9 cellular contexts compared by ENCODE assay signal in the genomic region with DNA sequence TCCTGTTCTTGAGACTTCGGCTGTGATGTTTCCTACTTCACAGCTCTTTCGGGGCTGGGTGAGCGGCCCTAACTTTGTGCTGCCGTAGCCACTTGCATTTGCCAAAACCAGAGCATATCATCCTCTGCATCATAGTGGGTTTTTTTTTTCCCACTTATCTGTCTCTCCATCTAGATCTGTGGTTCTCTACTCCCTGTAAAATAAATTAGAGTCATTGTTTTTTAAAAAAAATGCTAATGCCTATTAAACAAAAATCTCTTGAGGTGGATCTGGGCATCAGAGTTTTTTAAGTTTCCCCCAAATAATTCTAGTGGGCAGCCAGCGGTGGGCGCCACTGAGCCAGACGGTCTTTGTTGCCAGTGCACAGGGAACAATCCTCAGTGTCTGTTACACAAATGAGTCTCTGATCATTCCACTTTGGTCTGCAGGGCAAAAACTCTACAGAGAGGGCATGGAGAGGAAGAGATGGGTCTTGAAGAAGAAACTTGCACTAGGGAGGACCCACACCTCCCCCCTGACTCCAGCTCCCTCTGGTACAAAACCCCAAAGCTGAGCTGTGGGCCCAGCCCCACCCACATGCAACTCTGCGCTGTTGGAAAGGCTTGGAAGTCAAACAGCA.
A peak's percentile ranks its signal among the peaks of the same experiment; 100 is the strongest.
DNase-seq lines count a peak whose midpoint lies in the region; ATAC-seq, FAIRE-seq and TF ChIP-seq lines count a peak whose summit lies in the region.
"Had no signal": no experiment of that assay in that cellular context is flagged by ENCODE, and none has a peak within 500 bp of the region (broad histone marks: within the 10 kb centered on the region; RNA-seq: fewer than 3 reads in every experiment).

No MANE protein-coding gene starts in this region.

- H3K27me3 Mint-ChIP-seq in chondrocyte (ENCODE audit: low read depth), result peaks cover 2% of the 10 kb centered on the region

- DNase-seq in DMS 273 (lab: John Stamatoyannopoulos, UW; ENCODE audit: unreplicated experiment), result peak; percentile 2
- DNase-seq in DMS 273 treated with DMSO at 0.1 percent for 48 hours (lab: John Stamatoyannopoulos, UW), result no peak
- DNase-seq in PC-9, result no peak
- no peak for DNase-seq in chondrocyte (ENCODE audit: low spot score)
- DNase-seq in stimulated activated CD4-positive, alpha-beta T cell treated with anti-CD3 and anti-CD28 coated beads, Interleukin-4, amount 100 ng/mL, for 1 hour, result peak; percentile 56
- no peak for DNase-seq in germinal center (ENCODE audit: low spot score)
- no peak for DNase-seq in frontal cortex (ENCODE audit: low spot score in 2 of 2)

- no peaks in the 10 kb centered on the region for H3K79me2 ChIP-seq in PC-9 (ENCODE audit: low read depth)

- no peak for FAIRE-seq in frontal cortex (lab: Jason Lieb, UNC)
- FAIRE-seq: A204.1 had no signal

- no peak overlapping the region for H3K27ac Mint-ChIP-seq in chondrocyte (ENCODE audit: unreplicated experiment)

- H3K36me3 ChIP-seq in PC-9 (ENCODE audit: low read depth), result no peaks in the 10 kb centered on the region

- H3K9me2 ChIP-seq in PC-9 (ENCODE audit: insufficient read depth), result no peaks in the 10 kb centered on the region

- H3F3A ChIP-seq in PC-9 (ENCODE audit: insufficient read depth, low read depth), result peaks cover 33% of the 10 kb centered on the region

- CTCF ChIA-PET in PC-9 (lab: Charles Lee), result interaction anchor here (0.6 to 0.7 kb wide), 2 partner anchors 25 to 376 kb away, joined by 3 to 5 read pairs; no protein-coding TSS in a partner anchor

- BruUV-seq in PC-9 (replicated peaks; lab: Mats Ljungman, UMichigan), result TSS peak; percentile 82

- H3K4me3 ChIP-seq in PC-9, result no peak overlapping the region

- intact Hi-C loops in PC-9 (cut with micrococcal nuclease; ENCODE audit: unreplicated experiment), result loop anchor here (2.0 to 10.0 kb wide), 5 partner anchors 50 to 428 kb away; a partner anchor contains a TSS

- no peak overlapping the region for H3K4me3 Mint-ChIP-seq in chondrocyte (ENCODE audit: unreplicated experiment)

- ATAC-seq in HG03354 (IDR thresholded peaks at IDR 0.05; ENCODE audit: poor library complexity, severe bottlenecking, unreplicated experiment), result no peak

- peak overlapping the region; percentile 69 for H3K4me2 ChIP-seq in PC-9

- H3K9me3 Mint-ChIP-seq in chondrocyte (ENCODE audit: low read depth), result no peaks in the 10 kb centered on the region

- H3K9me3 ChIP-seq in PC-9 (ENCODE audit: insufficient read depth, low read depth), result no peaks in the 10 kb centered on the region

- POLR2A ChIA-PET in PC-9 (lab: Charles Lee; ENCODE audit: unreplicated experiment), result interaction anchor here (0.5 kb wide), 2 partner anchors 44 to 59 kb away, joined by 5 read pairs; no protein-coding TSS in a partner anchor

- H3K4me1 Mint-ChIP-seq in chondrocyte (ENCODE audit: low read depth), result peaks cover 21% of the 10 kb centered on the region

- no peaks in the 10 kb centered on the region for H3K36me3 Mint-ChIP-seq in chondrocyte (ENCODE audit: low read depth)

- no peaks in the 10 kb centered on the region for H4K20me1 ChIP-seq in PC-9 (ENCODE audit: insufficient read depth)

- peak overlapping the region; percentile 94 for H3K27ac ChIP-seq in PC-9

- TF ChIP-seq CTCF in PC-9 (conservative IDR thresholded peaks at IDR 0.05), result peak; percentile 58
- peak; percentile 39 for TF ChIP-seq CTCF in chondrocyte (IDR thresholded peaks at IDR 0.05)

- H3K27me3 ChIP-seq in PC-9 (ENCODE audit: insufficient read depth, low read depth), result no peaks in the 10 kb centered on the region

- peak overlapping the region; percentile 64 for H2AFZ ChIP-seq in PC-9

- peaks cover 45% of the 10 kb centered on the region for H3K4me1 ChIP-seq in PC-9 (replicated peaks; ENCODE audit: insufficient read depth)

Comparison
In these comparisons a context has a peak if more than half of its experiments do, and no peak if none do; other contexts are left out.
1. DNase-seq: peak in DMS 273 (single experiment) and stimulated activated CD4-positive, alpha-beta T cell treated with anti-CD3 and anti-CD28 coated beads, Interleukin-4, amount 100 ng/mL, for 1 hour (single experiment); none in DMS 273 treated with DMSO at 0.1 percent for 48 hours (single experiment), PC-9 (0 of 2), chondrocyte (single experiment), germinal center (single experiment) and frontal cortex (0 of 2).